Comparison of ENCODE assay signal across 16 cellular contexts in genomic region chr17:77723071-77723908, GRCh38.
DNase-seq lines count a peak whose midpoint lies in the region; ATAC-seq lines count a peak whose summit lies in the region.
"Had no signal": no experiment of that assay in that cellular context is flagged by ENCODE, and none has a peak within 500 bp of the region (broad histone marks: within the 10 kb centered on the region; RNA-seq: fewer than 3 reads in every experiment).

No MANE protein-coding gene starts in this region.

- peaks cover 5 to 8% of the 10 kb centered on the region in 2 donors for H3K9me3 Mint-ChIP-seq in activated T-cell treated with anti-CD3 and anti-CD28 coated beads, Interleukin-2, amount 50 U/mL, for 72 hours
- H3K9me3 Mint-ChIP-seq in T-helper 2 cell treated with Interferon-gamma antibody and Interleukin-4, amounts not matched to agents 5 μg/mL and 100 μg/mL, for 36 hours, result peaks cover 6% of the 10 kb centered on the region
- H3K9me3 Mint-ChIP-seq: activated T-helper 17 cell treated with anti-CD3 and anti-CD28 coated beads, Interleukin-2, amount 50 U/mL, for 72 hours had no signal

- peaks cover 0 to 3% of the 10 kb centered on the region in 2 donors for H3K36me3 Mint-ChIP-seq in activated T-cell treated with anti-CD3 and anti-CD28 coated beads, Interleukin-2, amount 50 U/mL, for 72 hours (ENCODE audit: insufficient read depth in 2 of 2)
- no peaks in the 10 kb centered on the region for H3K36me3 Mint-ChIP-seq in T-helper 2 cell treated with Interferon-gamma antibody and Interleukin-4, amounts not matched to agents 5 μg/mL and 100 μg/mL, for 36 hours (ENCODE audit: low read depth)

- no peaks in the 10 kb centered on the region for H3K4me1 Mint-ChIP-seq in activated T-cell treated with anti-CD3 and anti-CD28 coated beads, Interleukin-2, amount 50 U/mL, for 72 hours (ENCODE audit: low read depth)
- H3K4me1 Mint-ChIP-seq in T-helper 2 cell treated with Interferon-gamma antibody and Interleukin-4, amounts not matched to agents 5 μg/mL and 100 μg/mL, for 36 hours (ENCODE audit: low read depth), result peaks cover 4% of the 10 kb centered on the region

- peaks cover 12% of the 10 kb centered on the region for H3K27me3 Mint-ChIP-seq in activated T-cell treated with anti-CD3 and anti-CD28 coated beads, Interleukin-2, amount 50 U/mL, for 72 hours (ENCODE audit: low read depth)
- peaks cover 3% of the 10 kb centered on the region for H3K27me3 Mint-ChIP-seq in T-helper 2 cell treated with Interferon-gamma antibody and Interleukin-4, amounts not matched to agents 5 μg/mL and 100 μg/mL, for 36 hours (ENCODE audit: low read depth)
- H3K27me3 Mint-ChIP-seq: activated T-helper 17 cell treated with anti-CD3 and anti-CD28 coated beads, Interleukin-2, amount 50 U/mL, for 72 hours; stimulated activated naive CD8-positive, alpha-beta T cell treated with anti-CD3 and anti-CD28 coated beads, Interleukin-15, amount 100 ng/mL, for 72 hours had no signal

- H3K4me3 Mint-ChIP-seq in activated T-cell treated with anti-CD3 and anti-CD28 coated beads, Interleukin-2, amount 50 U/mL, for 72 hours, result no peak overlapping the region
- no peak overlapping the region for H3K4me3 Mint-ChIP-seq in T-helper 2 cell treated with Interferon-gamma antibody and Interleukin-4, amounts not matched to agents 5 μg/mL and 100 μg/mL, for 36 hours
- H3K4me3 Mint-ChIP-seq: activated T-helper 17 cell treated with anti-CD3 and anti-CD28 coated beads, Interleukin-2, amount 50 U/mL, for 72 hours; stimulated activated naive CD8-positive, alpha-beta T cell treated with anti-CD3 and anti-CD28 coated beads, Interleukin-15, amount 100 ng/mL, for 72 hours had no signal

- no peak overlapping the region for H3K27ac Mint-ChIP-seq in activated T-cell treated with anti-CD3 and anti-CD28 coated beads, Interleukin-2, amount 50 U/mL, for 72 hours
- no peak overlapping the region for H3K27ac Mint-ChIP-seq in T-helper 2 cell treated with Interferon-gamma antibody and Interleukin-4, amounts not matched to agents 5 μg/mL and 100 μg/mL, for 36 hours
- H3K27ac Mint-ChIP-seq: activated T-helper 17 cell treated with anti-CD3 and anti-CD28 coated beads, Interleukin-2, amount 50 U/mL, for 72 hours; stimulated activated naive CD8-positive, alpha-beta T cell treated with anti-CD3 and anti-CD28 coated beads, Interleukin-15, amount 100 ng/mL, for 72 hours had no signal

- ATAC-seq in activated T-cell treated with anti-CD3 and anti-CD28 coated beads, Interleukin-2, amount 50 U/mL, for 72 hours (replicated peaks in 1 of 2), result no peak
- ATAC-seq in HG02884 (IDR thresholded peaks at IDR 0.05; ENCODE audit: unreplicated experiment), result no peak
- ATAC-seq: activated T-helper 17 cell treated with anti-CD3 and anti-CD28 coated beads, Interleukin-2, amount 50 U/mL, for 72 hours; HepG2; mucosa of descending colon; stimulated activated naive CD8-positive, alpha-beta T cell treated with anti-CD3 and anti-CD28 coated beads, Interleukin-15, amount 100 ng/mL, for 72 hours had no signal

- DNase-seq in activated T-cell treated with anti-CD3 and anti-CD28 coated beads, Interleukin-2, amount 50 U/mL, for 48 hours, result peak; percentile 5 to 10
- no peak for DNase-seq in activated T-cell treated with anti-CD3 and anti-CD28 coated beads, Interleukin-2, amount 50 U/mL, for 72 hours
- DNase-seq in NCI-H1105 treated with DMSO at 0.1 percent for 48 hours (lab: John Stamatoyannopoulos, UW) (peak; percentile 32), globus pallidus (ENCODE audit: low spot score) (peak; percentile 58), kidney tubule cell (ENCODE audit: low spot score) (no peak)
- DNase-seq in stimulated activated CD8-positive, alpha-beta memory T cell treated with anti-CD3 and anti-CD28 coated beads, Interleukin-4, amount 100 ng/mL, for 48 hours, result peak; percentile 18
- no peak for DNase-seq in T-helper 2 cell treated with Interferon-gamma antibody and Interleukin-4, amounts not matched to agents 5 μg/mL and 100 μg/mL, for 36 hours (ENCODE audit: low spot score)
- DNase-seq: erythroblast; MG63; mucosa of descending colon; NCI-H2171; stimulated activated CD4-positive, alpha-beta T cell treated with anti-CD3 and anti-CD28 coated beads, Interleukin-12 subunit alpha, Interleukin-12 subunit beta, amount 100 ng/mL, for 4 hours had no signal

Comparison
In these comparisons a context has a peak if more than half of its experiments do, and no peak if none do; other contexts are left out.
1. DNase-seq: peak in activated T-cell treated with anti-CD3 and anti-CD28 coated beads, Interleukin-2, amount 50 U/mL, for 48 hours (2 of 2), NCI-H1105 treated with DMSO at 0.1 percent for 48 hours (single experiment), globus pallidus (single experiment) and stimulated activated CD8-positive, alpha-beta memory T cell treated with anti-CD3 and anti-CD28 coated beads, Interleukin-4, amount 100 ng/mL, for 48 hours (single experiment); none in activated T-cell treated with anti-CD3 and anti-CD28 coated beads, Interleukin-2, amount 50 U/mL, for 72 hours (0 of 2), kidney tubule cell (single experiment) and T-helper 2 cell treated with Interferon-gamma antibody and Interleukin-4, amounts not matched to agents 5 μg/mL and 100 μg/mL, for 36 hours (single experiment).